In genomic region chr17:38507921-38508569, GRCh38 we compare ENCODE assay signal across 22 cellular contexts.
DNase-seq lines count a peak whose midpoint lies in the region; ATAC-seq and TF ChIP-seq lines count a peak whose summit lies in the region.
"Had no signal": no experiment of that assay in that cellular context is flagged by ENCODE, and none has a peak within 500 bp of the region (broad histone marks: within the 10 kb centered on the region; RNA-seq: fewer than 3 reads in every experiment).

No MANE protein-coding gene starts in this region.

- no peaks in the 10 kb centered on the region for H3K27me3 ChIP-seq in AG04450 (ENCODE audit: control insufficient read depth, insufficient read depth, low read length)
- H3K27me3 ChIP-seq in GM23338 (ENCODE audit: insufficient read depth), result peaks cover 21% of the 10 kb centered on the region
- no peaks in the 10 kb centered on the region for H3K27me3 ChIP-seq in vagina
- H3K27me3 ChIP-seq: SJCRH30 had no signal

- CTCF ChIA-PET in AG04450 (lab: Charles Lee), result interaction anchor here (0.6 to 2.6 kb wide), 4 partner anchors 12 to 548 kb away, joined by 3 to 14 read pairs (median 8); no protein-coding TSS in a partner anchor

- H3K27ac ChIP-seq in AG04450 (ENCODE audit: low read depth, low read length), result peak overlapping the region; percentile 31
- H3K27ac ChIP-seq in GM23338 (ENCODE audit: low read depth), result peak overlapping the region; percentile 89
- H3K27ac ChIP-seq in vagina, result no peak overlapping the region
- H3K27ac ChIP-seq: C4-2B, left lung, SJCRH30 had no signal

- 0 out of 3 replicates have a peak, but pooled peaks cover 4% of the 10 kb centered on the region for H3K9me3 Mint-ChIP-seq in GM23338
- no peaks in the 10 kb centered on the region for H3K9me3 Mint-ChIP-seq in chondrocyte (ENCODE audit: low read depth)
- no peaks in the 10 kb centered on the region for H3K9me3 Mint-ChIP-seq in natural killer cell
- H3K9me3 Mint-ChIP-seq: activated B cell treated with CpG ODN at 0.5 μM for 24 hours; activated CD4-positive, alpha-beta memory T cell treated with anti-CD3 and anti-CD28 coated beads, Interleukin-2, amount 10 ng/mL, durations not matched to agents 7 days and 5 days; activated naive CD4-positive, alpha-beta T cell treated with anti-CD3 and anti-CD28 coated beads for 36 hours; stimulated activated naive B cell treated with anti-CD40 and anti-IgM and Interleukin-4, amounts not matched to agents 10 μg/mL and 1 μg/mL and 100 μg/mL, for 72 hours; T-helper 1 cell treated with Interleukin-12 subunit alpha and Interleukin-12 subunit beta and Interleukin-4 antibody, amounts not matched to agents 30 μg/mL and 1 μg/mL, for 36 hours had no signal

- H3K4me3 ChIP-seq in AG04450 (ENCODE audit: low read depth, low read length) (no peak overlapping the region), GM23338 (peak overlapping the region; percentile 6; the same call in 1 of the 2 replicates), vagina (no peak overlapping the region)
- H3K4me3 ChIP-seq: left lung, SJCRH30 had no signal

- peaks cover 42% of the 10 kb centered on the region for H3K4me1 Mint-ChIP-seq in GM23338
- peaks cover 37% of the 10 kb centered on the region for H3K4me1 Mint-ChIP-seq in chondrocyte (ENCODE audit: low read depth)
- peaks cover 7 to 16% of the 10 kb centered on the region in 2 donors for H3K4me1 Mint-ChIP-seq in natural killer cell

- intact Hi-C loops in natural killer cell (cut with micrococcal nuclease) (no loop called here), vagina (cut with DNase I) (no loop called here)

- POLR2A ChIA-PET in AG04450 (lab: Yijun Ruan, JAX), result no interaction called here

- H3K4me3 Mint-ChIP-seq in GM23338, result peak overlapping the region; percentile 73; the same call in 2 of the 3 replicates
- H3K4me3 Mint-ChIP-seq in chondrocyte (ENCODE audit: unreplicated experiment), result peak overlapping the region; percentile 23
- peak overlapping the region; percentile 54 for H3K4me3 Mint-ChIP-seq in natural killer cell
- H3K4me3 Mint-ChIP-seq: activated B cell treated with CpG ODN at 0.5 μM for 24 hours; activated CD4-positive, alpha-beta memory T cell treated with anti-CD3 and anti-CD28 coated beads, Interleukin-2, amount 10 ng/mL, durations not matched to agents 7 days and 5 days; activated naive CD4-positive, alpha-beta T cell treated with anti-CD3 and anti-CD28 coated beads for 36 hours; T-helper 1 cell treated with Interleukin-12 subunit alpha and Interleukin-12 subunit beta and Interleukin-4 antibody, amounts not matched to agents 30 μg/mL and 1 μg/mL, for 36 hours had no signal

- H3K9me3 ChIP-seq in AG04450 (ENCODE audit: control insufficient read depth, insufficient read depth, low read length), result no peaks in the 10 kb centered on the region; the same call in 1 of the 2 replicates
- H3K9me3 ChIP-seq in vagina, result no peaks in the 10 kb centered on the region
- H3K9me3 ChIP-seq: left lung, SJCRH30 had no signal

- H3K27ac Mint-ChIP-seq in GM23338 (peak overlapping the region; percentile 77), chondrocyte (ENCODE audit: unreplicated experiment) (peak overlapping the region; percentile 94), natural killer cell (no peak overlapping the region)
- H3K27ac Mint-ChIP-seq: activated B cell treated with CpG ODN at 0.5 μM for 24 hours; activated CD4-positive, alpha-beta memory T cell treated with anti-CD3 and anti-CD28 coated beads, Interleukin-2, amount 10 ng/mL, durations not matched to agents 7 days and 5 days; activated naive CD4-positive, alpha-beta T cell treated with anti-CD3 and anti-CD28 coated beads for 36 hours; stimulated activated naive B cell treated with anti-CD40 and anti-IgM and Interleukin-4, amounts not matched to agents 10 μg/mL and 1 μg/mL and 100 μg/mL, for 72 hours; T-helper 1 cell treated with Interleukin-12 subunit alpha and Interleukin-12 subunit beta and Interleukin-4 antibody, amounts not matched to agents 30 μg/mL and 1 μg/mL, for 36 hours had no signal

- no peaks in the 10 kb centered on the region for H3K36me3 ChIP-seq in GM23338 (ENCODE audit: insufficient read depth)
- H3K36me3 ChIP-seq in vagina, result peaks cover 0 to 29% of the 10 kb centered on the region in 2 donors

- peaks cover 40% of the 10 kb centered on the region for H3K36me3 Mint-ChIP-seq in GM23338 (ENCODE audit: low read depth)
- H3K36me3 Mint-ChIP-seq in chondrocyte (ENCODE audit: low read depth), result peaks cover 16% of the 10 kb centered on the region
- H3K36me3 Mint-ChIP-seq in natural killer cell, result no peaks in the 10 kb centered on the region

- H3K4me1 ChIP-seq in GM23338 (ENCODE audit: insufficient read depth) (peaks cover 31% of the 10 kb centered on the region), vagina (peaks cover 19% of the 10 kb centered on the region)

- H3K9me2 ChIP-seq in GM23338 (ENCODE audit: insufficient read depth), result no peaks in the 10 kb centered on the region

- ATAC-seq in GM23338 (no peak), natural killer cell (no peak)
- ATAC-seq: left lung; stimulated activated naive B cell treated with anti-CD40 and anti-IgM and Interleukin-4, amounts not matched to agents 10 μg/mL and 1 μg/mL and 100 μg/mL, for 72 hours had no signal

- no peaks in the 10 kb centered on the region for H3K79me2 ChIP-seq in GM23338 (replicated peaks; ENCODE audit: insufficient read depth)

- no peak for DNase-seq in AG04450 (ENCODE audit: low read depth, low spot score)
- DNase-seq in GM23338 (ENCODE audit: low spot score), result no peak
- no peak for DNase-seq in chondrocyte (ENCODE audit: low spot score)
- no peak for DNase-seq in natural killer cell
- no peak for DNase-seq in activated CD4-positive, CD25-positive, alpha-beta regulatory T cell (lab: John Stamatoyannopoulos, UW)
- no peak for DNase-seq in AG08396 (ENCODE audit: low spot score)
- DNase-seq in EL, result no peak
- no peak for DNase-seq in vagina (ENCODE audit: extremely low spot score in 2 of 2)
- DNase-seq: activated B cell treated with CpG ODN at 0.5 μM for 24 hours; activated CD4-positive, alpha-beta memory T cell treated with anti-CD3 and anti-CD28 coated beads, Interleukin-2, amount 10 ng/mL, durations not matched to agents 7 days and 5 days; activated naive CD4-positive, alpha-beta T cell treated with anti-CD3 and anti-CD28 coated beads for 36 hours; activated T-cell treated with anti-CD3 and anti-CD28 coated beads, Interleukin-2, amount 50 U/mL, for 1 hour; cerebellar nuclear complex; effector CD8-positive, alpha-beta T cell; NCI-H1092; NCI-H2029 treated with DMSO at 0.1 percent for 48 hours; NCI-H446; SJCRH30; stimulated activated naive B cell treated with anti-CD40 and anti-IgM and Interleukin-4, amounts not matched to agents 10 μg/mL and 1 μg/mL and 100 μg/mL, for 72 hours had no signal

- no peak for TF ChIP-seq CTCF in AG04450 (IDR thresholded peaks at IDR 0.05; ENCODE audit: low read depth, low read length)
- TF ChIP-seq CTCF in GM23338 (conservative IDR thresholded peaks at IDR 0.05; ENCODE audit: low read depth in 2 of 2), result no peak
- no peak for TF ChIP-seq CTCF in chondrocyte (IDR thresholded peaks at IDR 0.05)
- no peak for TF ChIP-seq CTCF in natural killer cell (IDR thresholded peaks at IDR 0.05)
- no peak for TF ChIP-seq CTCF in vagina (IDR thresholded peaks at IDR 0.05)

- H4K20me1 ChIP-seq in GM23338 (replicated peaks; ENCODE audit: insufficient read depth), result no peaks in the 10 kb centered on the region; the same call in 1 of the 2 replicates

- TF ChIP-seq POLR2A in vagina (IDR thresholded peaks at IDR 0.05), result no peak

- H3K27me3 Mint-ChIP-seq in GM23338 (ENCODE audit: insufficient read depth, low read depth, poor library complexity) (peaks cover 47% of the 10 kb centered on the region), chondrocyte (ENCODE audit: low read depth) (no peaks in the 10 kb centered on the region), natural killer cell (ENCODE audit: low read depth in 2 of 2) (peaks cover 36 to 40% of the 10 kb centered on the region in 2 donors)

- H3K4me2 ChIP-seq in GM23338, result peak overlapping the region; percentile 90

- no peak overlapping the region for H2AFZ ChIP-seq in GM23338

- H3F3A ChIP-seq in GM23338 (replicated peaks; ENCODE audit: low read depth), result peaks cover 35% of the 10 kb centered on the region

TF ChIP-seq in GM23338, 12 proteins besides CTCF, POLR2A, EP300 and RAD21:
- TF ChIP-seq POLR2AphosphoS5 (IDR thresholded peaks at IDR 0.05; ENCODE audit: low read depth) (peak; percentile 34; the same call in 1 of the 2 replicates), ETS1 (IDR thresholded peaks at IDR 0.05) (no peak)
TF ChIP-seq in GM23338: peak in this region for 1.

Comparison
In these comparisons a context has a peak if more than half of its experiments do, and no peak if none do; other contexts are left out.
1. H3K27ac Mint-ChIP-seq: peak in GM23338 (single experiment) and chondrocyte (single experiment); none in natural killer cell (0 of 2).
2. H3K4me3 Mint-ChIP-seq: peak in every context shown above with its lines; median percentile 73 in GM23338; 54 in natural killer cell; 23 in chondrocyte.